14 cellular contexts compared by ENCODE assay signal in the genomic region with DNA sequence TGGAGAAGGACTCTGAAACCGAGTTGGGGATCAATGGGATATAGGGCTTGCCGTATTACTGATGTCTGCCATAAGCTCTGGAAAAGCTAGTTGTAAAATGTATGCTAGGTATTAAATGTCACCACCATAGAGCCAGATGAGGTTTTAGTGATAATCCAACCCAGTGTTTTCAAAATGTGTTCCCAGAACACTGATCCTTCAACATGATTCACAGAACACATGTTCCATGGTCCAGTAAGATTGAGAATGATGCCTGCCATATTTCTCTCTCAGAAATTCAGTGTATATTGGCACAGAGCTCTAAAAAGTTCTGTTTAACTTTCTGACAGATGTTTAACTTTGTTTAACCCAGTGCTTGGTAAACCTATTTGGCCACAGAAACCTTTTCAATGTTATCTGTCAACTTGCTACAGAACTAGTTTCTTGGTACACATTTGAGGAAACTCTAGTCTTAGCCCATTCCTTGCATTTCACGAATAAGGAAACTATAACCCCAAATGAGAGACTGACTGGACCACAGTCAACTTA.
DNase-seq lines count a peak whose midpoint lies in the region; TF ChIP-seq lines count a peak whose summit lies in the region.
"Had no signal": no experiment of that assay in that cellular context is flagged by ENCODE, and none has a peak within 500 bp of the region (broad histone marks: within the 10 kb centered on the region; RNA-seq: fewer than 3 reads in every experiment).

No MANE protein-coding gene starts in this region.

- peaks cover 32% of the 10 kb centered on the region for H3K4me1 ChIP-seq in osteoblast (ENCODE audit: insufficient read depth, low read length)
- peaks cover 36% of the 10 kb centered on the region for H3K4me1 ChIP-seq in vagina

- peak overlapping the region; percentile 38 for H3K27ac ChIP-seq in osteoblast (ENCODE audit: low read depth, low read length)
- H3K27ac ChIP-seq in vagina, result peak overlapping the region; percentile 37
- H3K27ac ChIP-seq: 22Rv1; BLaER1 treated with 17β-estradiol and CSF1 and Interleukin-3, amounts not matched to agents 10 nM and 100 nM had no signal

- peak overlapping the region; percentile 52 for H3K4me2 ChIP-seq in osteoblast (ENCODE audit: insufficient read depth, low read length)
- H3K4me2 ChIP-seq: BLaER1 treated with 17β-estradiol and CSF1 and Interleukin-3, amounts not matched to agents 10 nM and 100 nM had no signal

- TF ChIP-seq CTCF in chondrocyte (IDR thresholded peaks at IDR 0.05), result no peak
- TF ChIP-seq CTCF in osteoblast (IDR thresholded peaks at IDR 0.05; ENCODE audit: extremely low read depth, low read depth, low read length), result no peak
- no peak for TF ChIP-seq CTCF in vagina (IDR thresholded peaks at IDR 0.05)

- no peaks in the 10 kb centered on the region for H3K27me3 Mint-ChIP-seq in chondrocyte (ENCODE audit: low read depth)

- no peaks in the 10 kb centered on the region for H3K9me3 ChIP-seq in osteoblast (ENCODE audit: low read depth, low read length)
- no peaks in the 10 kb centered on the region for H3K9me3 ChIP-seq in vagina
- H3K9me3 ChIP-seq: BLaER1 treated with 17β-estradiol and CSF1 and Interleukin-3, amounts not matched to agents 10 nM and 100 nM had no signal

- no peak for TF ChIP-seq POLR2A in vagina (IDR thresholded peaks at IDR 0.05)

- H3K36me3 ChIP-seq in osteoblast (ENCODE audit: insufficient read depth, low read length), result no peaks in the 10 kb centered on the region
- no peaks in the 10 kb centered on the region for H3K36me3 ChIP-seq in vagina
- H3K36me3 ChIP-seq: BLaER1 treated with 17β-estradiol and CSF1 and Interleukin-3, amounts not matched to agents 10 nM and 100 nM had no signal

- H3K36me3 Mint-ChIP-seq in chondrocyte (ENCODE audit: low read depth), result peaks cover 3% of the 10 kb centered on the region

- DNase-seq in DMS 273 (lab: John Stamatoyannopoulos, UW; ENCODE audit: unreplicated experiment) (peak; percentile 14), DMS 273 treated with DMSO at 0.1 percent for 48 hours (lab: John Stamatoyannopoulos, UW) (no peak), chondrocyte (ENCODE audit: low spot score) (no peak), osteoblast (ENCODE audit: insufficient read length, low spot score, missing footprints) (no peak), vagina (ENCODE audit: extremely low spot score in 2 of 2) (no peak), islet precursor cell (no peak), NCI-H82 (lab: John Stamatoyannopoulos, UW) (no peak), globus pallidus (ENCODE audit: low spot score) (no peak)
- DNase-seq: DMS153, MV-4-11, NCI-H1436 treated with DMSO at 0.1 percent for 48 hours, NCI-H2107 had no signal

- intact Hi-C loops in vagina (cut with DNase I), result no loop called here

- no peak overlapping the region for H3K4me3 Mint-ChIP-seq in chondrocyte (ENCODE audit: unreplicated experiment)

- H3K4me1 Mint-ChIP-seq in chondrocyte (ENCODE audit: low read depth), result peaks cover 99% of the 10 kb centered on the region

- no peak overlapping the region for H2AFZ ChIP-seq in osteoblast (ENCODE audit: low read length)

- H3K4me3 ChIP-seq in osteoblast (ENCODE audit: insufficient read depth, low read length), result no peak overlapping the region
- no peak overlapping the region for H3K4me3 ChIP-seq in vagina
- H3K4me3 ChIP-seq: BLaER1 treated with 17β-estradiol and CSF1 and Interleukin-3, amounts not matched to agents 10 nM and 100 nM had no signal

- H3K27me3 ChIP-seq in osteoblast (ENCODE audit: insufficient read depth, low read length) (no peaks in the 10 kb centered on the region), vagina (no peaks in the 10 kb centered on the region)
- H3K27me3 ChIP-seq: BLaER1 treated with 17β-estradiol and CSF1 and Interleukin-3, amounts not matched to agents 10 nM and 100 nM had no signal

- no peaks in the 10 kb centered on the region for H3K9me3 Mint-ChIP-seq in chondrocyte (ENCODE audit: low read depth)

- peaks cover 79% of the 10 kb centered on the region for H3K79me2 ChIP-seq in osteoblast (ENCODE audit: insufficient read depth, low read length)

- peaks cover 8% of the 10 kb centered on the region for H4K20me1 ChIP-seq in osteoblast (ENCODE audit: insufficient read depth, low read length)
- H4K20me1 ChIP-seq: BLaER1 treated with 17β-estradiol and CSF1 and Interleukin-3, amounts not matched to agents 10 nM and 100 nM had no signal

- H3K27ac Mint-ChIP-seq in chondrocyte (ENCODE audit: unreplicated experiment), result peak overlapping the region; percentile 92
